In the genomic region with DNA sequence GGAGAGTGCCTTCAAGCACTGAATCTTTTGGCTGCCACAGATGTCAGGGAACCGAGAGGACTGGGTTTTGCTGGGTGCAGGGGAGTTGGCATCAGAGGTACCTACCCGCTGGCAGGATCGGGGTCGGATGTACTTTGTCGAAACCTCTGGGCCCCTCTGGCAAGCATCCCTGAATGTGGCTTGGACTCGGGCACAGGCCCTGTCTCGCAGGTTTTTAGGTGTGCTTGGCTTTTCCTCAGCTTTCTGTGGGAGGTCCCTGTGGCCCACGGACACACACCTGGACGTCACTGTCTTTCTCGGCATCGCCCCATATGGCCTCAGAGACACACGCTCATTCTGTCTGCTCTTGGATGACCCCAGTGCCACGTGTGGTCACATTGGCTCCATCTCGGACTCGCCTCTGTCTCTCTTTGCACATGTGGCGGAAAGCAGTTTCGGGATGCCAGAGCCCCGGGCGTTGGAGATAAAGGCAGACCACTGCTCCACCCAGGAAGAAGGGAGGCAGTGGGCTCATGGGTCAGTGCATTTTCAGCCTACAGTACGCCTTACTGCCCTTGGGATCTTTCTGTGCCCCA, we compare ENCODE assay signal across 29 cellular contexts.
"Had no signal": no experiment of that assay in that cellular context is flagged by ENCODE, and none has a peak within 500 bp of the region (broad histone marks: within the 10 kb centered on the region; RNA-seq: fewer than 3 reads in every experiment).

No MANE protein-coding gene starts in this region.

- ATAC-seq: activated CD4-positive, CD25-positive, alpha-beta regulatory T cell treated with anti-CD3 and anti-CD28 coated beads, Interleukin-2, amount 50 U/mL, for 24 hours; activated CD8-positive, alpha-beta T cell treated with anti-CD3 and anti-CD28 coated beads for 36 hours; activated T-cell treated with anti-CD3 and anti-CD28 coated beads, Interleukin-2, amount 50 U/mL, for 4 hours; activated T-helper 17 cell treated with anti-CD3 and anti-CD28 coated beads, Interleukin-2, amount 50 U/mL, for 72 hours; effector memory CD8-positive, alpha-beta T cell; heart left ventricle; T-cell had no signal

- DNase-seq: activated B cell treated with CpG ODN at 0.5 μM for 24 hours; activated CD4-positive, alpha-beta T cell treated with anti-CD3 and anti-CD28 coated beads for 48 hours; activated CD4-positive, alpha-beta T cell treated with anti-CD3 and anti-CD28 coated beads, Interleukin-2, amount 50 U/mL, for 1 hour; activated CD4-positive, alpha-beta T cell treated with anti-CD3 and anti-CD28 coated beads, Interleukin-2, amount 50 U/mL, for 48 hours; activated CD8-positive, alpha-beta memory T cell treated with anti-CD3 and anti-CD28 coated beads for 24 hours; activated CD8-positive, alpha-beta T cell treated with anti-CD3 and anti-CD28 coated beads for 36 hours; activated effector memory CD4-positive, alpha-beta T cell treated with Interleukin-2 at 50 U/mL for 16 hours; activated gamma-delta T cell treated with Interleukin-2 at 50 U/mL for 16 hours; activated naive CD4-positive, alpha-beta T cell treated with anti-CD3 and anti-CD28 coated beads, Interleukin-2, amount 50 U/mL, for 16 hours; activated naive CD4-positive, alpha-beta T cell treated with Interleukin-2 at 50 U/mL for 16 hours; activated T-cell treated with anti-CD3 and anti-CD28 coated beads, Interleukin-2, amount 50 U/mL, for 4 hours; amniotic stem cell; anterior cingulate cortex; brain microvascular endothelial cell; caudate nucleus; cortex of kidney; dermis blood vessel endothelial cell; effector CD4-positive, alpha-beta T cell; effector memory CD8-positive, alpha-beta T cell; erythroblast; esophagus squamous epithelium; foreskin melanocyte; glutamatergic neuron; heart left ventricle; T-cell; T1000; WERI-Rb-1 had no signal

- H3K36me3 ChIP-seq: brain microvascular endothelial cell, esophagus squamous epithelium, heart left ventricle, WERI-Rb-1 had no signal

- H3K9me3 ChIP-seq: heart left ventricle had no signal

- H3K4me3 ChIP-seq: esophagus squamous epithelium, heart left ventricle had no signal

- H3K27ac ChIP-seq: brain microvascular endothelial cell, esophagus squamous epithelium, heart left ventricle, WERI-Rb-1 had no signal

- H3K4me1 ChIP-seq: esophagus squamous epithelium, heart left ventricle had no signal

- H3K27me3 ChIP-seq: brain microvascular endothelial cell, esophagus squamous epithelium, heart left ventricle had no signal
